1 cellular context compared by ENCODE assay signal in genomic region chr3:133732233-133732632, GRCh38. TPM values are rescaled to one million over a fixed set of nuclear protein-coding genes. Genes with fewer than 3 reads are reported as not detected.
"Had no signal": no experiment of that assay in that cellular context is flagged by ENCODE, and none has a peak within 500 bp of the region (broad histone marks: within the 10 kb centered on the region; RNA-seq: fewer than 3 reads in every experiment).

No MANE protein-coding gene starts in this region.

RNA-seq across cellular contexts. Expression of gene TF, which starts 14.0 kb away (rescaled TPM):
- total RNA-seq: G401 had no signal
